19 cellular contexts compared by ENCODE assay signal in genomic region chr18:57432118-57432517, GRCh38. TPM values are rescaled to one million over a fixed set of nuclear protein-coding genes. Genes with fewer than 3 reads are reported as not detected.
A peak's percentile ranks its signal among the peaks of the same experiment; 100 is the strongest.
DNase-seq lines count a peak whose midpoint lies in the region; ATAC-seq and TF ChIP-seq lines count a peak whose summit lies in the region.
"Had no signal": no experiment of that assay in that cellular context is flagged by ENCODE, and none has a peak within 500 bp of the region (broad histone marks: within the 10 kb centered on the region; RNA-seq: fewer than 3 reads in every experiment).

No MANE protein-coding gene starts in this region.

- intact Hi-C loops in Calu3 (cut with micrococcal nuclease; ENCODE audit: unreplicated experiment): loop anchor here (2.0 to 5.0 kb wide), 3 partner anchors 379 to 565 kb away; no protein-coding TSS in a partner anchor

- H3K4me3 ChIP-seq in duodenal mucosa (ENCODE audit: low read depth in 1 of 2, low read length in 2 of 2): peak overlapping the region; percentile 82 to 95
- H3K4me3 ChIP-seq: BLaER1, GM12878 had no signal

- H3K27ac Mint-ChIP-seq in Calu3 (ENCODE audit: unreplicated experiment) (peak overlapping the region; percentile 79), neural crest cell (ENCODE audit: unreplicated experiment) (no peak overlapping the region)
- H3K27ac Mint-ChIP-seq in stimulated activated naive B cell treated with anti-CD40 and anti-IgM and Interleukin-4, amounts not matched to agents 10 μg/mL and 1 μg/mL and 100 μg/mL, for 72 hours: peak overlapping the region; percentile 25
- H3K27ac Mint-ChIP-seq: CD14-positive monocyte; CD8-positive, alpha-beta T cell; HFFc6 had no signal

- H3K27ac ChIP-seq in duodenal mucosa (ENCODE audit: low read depth, low read length): peak overlapping the region; percentile 15
- H3K27ac ChIP-seq: BLaER1 had no signal

- peaks cover 23 to 51% of the 10 kb centered on the region in 2 donors for H3K27me3 ChIP-seq in duodenal mucosa (ENCODE audit: control insufficient read depth in 1 of 2, insufficient read depth in 2 of 2, low read length in 2 of 2)

- no peak for DNase-seq in Calu3
- DNase-seq in neural crest cell (ENCODE audit: low read depth, low spot score): no peak
- DNase-seq in stimulated activated naive B cell treated with anti-CD40 and anti-IgM and Interleukin-4, amounts not matched to agents 10 μg/mL and 1 μg/mL and 100 μg/mL, for 72 hours: no peak
- no peak for DNase-seq in HT-29 (ENCODE audit: low spot score)
- DNase-seq: 8988T; CD8-positive, alpha-beta T cell; DMS 273 treated with DMSO at 0.1 percent for 48 hours; DMS53; DND-41; EL; HFFc6 had no signal

- H3K36me3 ChIP-seq in duodenal mucosa (ENCODE audit: control insufficient read depth in 1 of 2, insufficient read depth in 2 of 2, low read length in 2 of 2): peaks cover 0 to under 1% of the 10 kb centered on the region in 2 donors
- H3K36me3 ChIP-seq: BLaER1 had no signal

- no peaks in the 10 kb centered on the region for H3K4me1 Mint-ChIP-seq in Calu3 (ENCODE audit: low read depth, unreplicated experiment)
- H3K4me1 Mint-ChIP-seq in neural crest cell: peaks cover 46% of the 10 kb centered on the region
- peaks cover 11 to 39% of the 10 kb centered on the region in 2 donors for H3K4me1 Mint-ChIP-seq in stimulated activated naive B cell treated with anti-CD40 and anti-IgM and Interleukin-4, amounts not matched to agents 10 μg/mL and 1 μg/mL and 100 μg/mL, for 72 hours

- H3K9me3 Mint-ChIP-seq in Calu3 (ENCODE audit: low read depth, unreplicated experiment) (no peaks in the 10 kb centered on the region), neural crest cell (no peaks in the 10 kb centered on the region)
- H3K9me3 Mint-ChIP-seq in stimulated activated naive B cell treated with anti-CD40 and anti-IgM and Interleukin-4, amounts not matched to agents 10 μg/mL and 1 μg/mL and 100 μg/mL, for 72 hours: peaks cover 4 to 5% of the 10 kb centered on the region in 2 donors

- CTCF ChIA-PET in Calu3 (lab: Charles Lee): no interaction called here

- H3K36me3 Mint-ChIP-seq in Calu3 (ENCODE audit: insufficient read depth, unreplicated experiment) (peaks cover 85% of the 10 kb centered on the region), neural crest cell (ENCODE audit: low read depth) (no peaks in the 10 kb centered on the region)
- H3K36me3 Mint-ChIP-seq in stimulated activated naive B cell treated with anti-CD40 and anti-IgM and Interleukin-4, amounts not matched to agents 10 μg/mL and 1 μg/mL and 100 μg/mL, for 72 hours: peaks cover 4 to 18% of the 10 kb centered on the region in 2 donors
- H3K36me3 Mint-ChIP-seq: CD8-positive, alpha-beta T cell had no signal

- H3K9me3 ChIP-seq in duodenal mucosa (ENCODE audit: control insufficient read depth in 1 of 2, low read length in 2 of 2): no peaks in the 10 kb centered on the region

- TF ChIP-seq CTCF in Calu3 (IDR thresholded peaks at IDR 0.05; ENCODE audit: unreplicated experiment): no peak
- TF ChIP-seq CTCF in neural crest cell (conservative IDR thresholded peaks at IDR 0.05): no peak

- no peaks in the 10 kb centered on the region for H3K27me3 Mint-ChIP-seq in Calu3 (ENCODE audit: unreplicated experiment)
- H3K27me3 Mint-ChIP-seq in neural crest cell (ENCODE audit: low read depth): peaks cover 94% of the 10 kb centered on the region
- peaks cover 65 to 85% of the 10 kb centered on the region in 2 donors for H3K27me3 Mint-ChIP-seq in stimulated activated naive B cell treated with anti-CD40 and anti-IgM and Interleukin-4, amounts not matched to agents 10 μg/mL and 1 μg/mL and 100 μg/mL, for 72 hours

- peaks cover 0 to 5% of the 10 kb centered on the region in 2 donors for H3K4me1 ChIP-seq in duodenal mucosa (ENCODE audit: control insufficient read depth in 1 of 2, insufficient read depth in 2 of 2, low read length in 2 of 2)

- peak overlapping the region; percentile 65 to 97 for H3K9ac ChIP-seq in duodenal mucosa (ENCODE audit: low read depth in 1 of 2, low read length in 2 of 2)
- H3K9ac ChIP-seq: BLaER1 had no signal

- no peak for ATAC-seq in stimulated activated naive B cell treated with anti-CD40 and anti-IgM and Interleukin-4, amounts not matched to agents 10 μg/mL and 1 μg/mL and 100 μg/mL, for 72 hours (replicated peaks)
- ATAC-seq in HG02981 (IDR thresholded peaks at IDR 0.05; ENCODE audit: unreplicated experiment) (no peak), HG03175 (IDR thresholded peaks at IDR 0.05; ENCODE audit: unreplicated experiment) (no peak)
- ATAC-seq: CD8-positive, alpha-beta T cell; GM12878; HCT116 had no signal

- no TSS peak for BruUV-seq in Calu3 (replicated peaks; lab: Mats Ljungman, UMichigan)

- peak overlapping the region; percentile 96 for H3K4me3 Mint-ChIP-seq in Calu3 (ENCODE audit: low read depth, unreplicated experiment)
- peak overlapping the region; percentile 17 for H3K4me3 Mint-ChIP-seq in neural crest cell
- no peak overlapping the region for H3K4me3 Mint-ChIP-seq in stimulated activated naive B cell treated with anti-CD40 and anti-IgM and Interleukin-4, amounts not matched to agents 10 μg/mL and 1 μg/mL and 100 μg/mL, for 72 hours
- H3K4me3 Mint-ChIP-seq: CD8-positive, alpha-beta T cell; HFFc6 had no signal

RNA-seq across cellular contexts. Expression of gene ONECUT2, which starts 3.1 kb away (rescaled TPM):
- 182 and 209 TPM in 2 replicates for total RNA-seq in Calu3 (2022)
- 8.2 and 10.8 TPM in 2 replicates for total RNA-seq in neural crest cell
- total RNA-seq in HT-29 (2014; rRNA removed; shearing (Covaris generic)): 6.6 and 8.6 TPM in 2 replicates
- total RNA-seq: CD8-positive, alpha-beta T cell; G401 had no signal

Comparison
In these comparisons a context has a peak if more than half of its experiments do, and no peak if none do; other contexts are left out.
1. H3K4me3 Mint-ChIP-seq: peak in Calu3 (single experiment) and neural crest cell (single experiment); none in stimulated activated naive B cell treated with anti-CD40 and anti-IgM and Interleukin-4, amounts not matched to agents 10 μg/mL and 1 μg/mL and 100 μg/mL, for 72 hours (0 of 2).
2. RNA of gene ONECUT2, which starts 3.1 kb away (total RNA-seq): 182 to 209 TPM in Calu3; 6.6 to 8.6 TPM in HT-29 and 8.2 to 10.8 TPM in neural crest cell; every median in the first group is over 10 times any median in the second.